ENCODE assay signal across 8 cellular contexts in the genomic region with DNA sequence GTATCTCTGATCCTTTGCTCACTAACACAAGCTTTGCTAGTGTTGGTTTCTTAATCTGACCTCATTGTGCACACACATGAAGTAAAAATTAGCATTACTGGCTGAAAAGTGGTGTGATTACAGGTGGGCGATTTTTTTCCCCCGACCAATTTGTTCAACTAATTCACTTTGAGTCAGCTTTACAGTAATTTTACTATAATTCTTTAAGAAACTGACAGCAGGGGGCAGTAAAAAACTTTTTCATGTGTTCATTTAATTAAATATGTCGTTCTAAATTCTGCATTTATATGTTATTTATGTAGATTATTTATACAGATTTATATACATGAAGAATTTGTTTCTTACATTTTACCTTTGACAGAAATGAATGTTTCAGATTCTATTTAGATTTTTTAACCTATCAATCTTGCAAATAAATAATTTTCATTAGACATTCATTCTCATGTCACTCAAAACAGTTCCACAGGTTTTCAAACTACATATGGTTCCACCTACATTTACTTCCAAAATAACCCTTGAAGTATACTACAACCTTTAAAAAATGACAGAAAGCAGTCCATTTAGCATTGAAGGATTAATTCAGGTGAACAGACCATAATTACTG. TPM values are rescaled to one million over a fixed set of nuclear protein-coding genes. Genes with fewer than 3 reads are reported as not detected.
A peak's percentile ranks its signal among the peaks of the same experiment; 100 is the strongest.
DNase-seq lines count a peak whose midpoint lies in the region; ATAC-seq and TF ChIP-seq lines count a peak whose summit lies in the region.

No MANE protein-coding gene starts in this region.

- peak overlapping the region in 1 of 12 donors; percentile 25 for H3K4me3 ChIP-seq in heart left ventricle
- no peak overlapping the region for H3K4me3 ChIP-seq in Peyer's patch
- no peak overlapping the region for H3K4me3 ChIP-seq in fibroblast of villous mesenchyme (ENCODE audit: low read depth, low read length)
- H3K4me3 ChIP-seq in upper lobe of right lung: no peak overlapping the region

- H3K27ac Mint-ChIP-seq in activated T-cell treated with anti-CD3 and anti-CD28 coated beads, Interleukin-2, amount 50 U/mL, for 72 hours: no peak overlapping the region

- peaks cover 0 to 47% (median 15%) of the 10 kb centered on the region in 12 donors for H3K4me1 ChIP-seq in heart left ventricle
- H3K4me1 ChIP-seq in Peyer's patch: no peaks in the 10 kb centered on the region
- peaks cover 2% of the 10 kb centered on the region for H3K4me1 ChIP-seq in upper lobe of right lung

- no peaks in the 10 kb centered on the region for H3K36me3 Mint-ChIP-seq in activated T-cell treated with anti-CD3 and anti-CD28 coated beads, Interleukin-2, amount 50 U/mL, for 72 hours (ENCODE audit: insufficient read depth in 2 of 2)

- H3K9me3 ChIP-seq in heart left ventricle: no peaks in the 10 kb centered on the region
- H3K9me3 ChIP-seq in Peyer's patch: no peaks in the 10 kb centered on the region
- no peaks in the 10 kb centered on the region for H3K9me3 ChIP-seq in upper lobe of right lung

- no peaks in the 10 kb centered on the region for H3K27me3 Mint-ChIP-seq in activated T-cell treated with anti-CD3 and anti-CD28 coated beads, Interleukin-2, amount 50 U/mL, for 72 hours (ENCODE audit: low read depth)

- WGBS in heart left ventricle, 4 donors: 14 to 26% (median 16%) methylated on average over 3 of the region's 3 CpGs

- TF ChIP-seq CTCF in heart left ventricle (IDR thresholded peaks at IDR 0.05) (peak; percentile 25 to 66 (median 54)), Peyer's patch (IDR thresholded peaks at IDR 0.05) (peak in 5 of 6 experiments; percentile 15 to 46 (median 44)), fibroblast of villous mesenchyme (IDR thresholded peaks at IDR 0.05; ENCODE audit: insufficient read depth, low read depth, low read length) (peak; percentile 20), upper lobe of right lung (IDR thresholded peaks at IDR 0.05) (peak; percentile 53)

- H3K27me3 ChIP-seq in heart left ventricle (no peaks in the 10 kb centered on the region), Peyer's patch (no peaks in the 10 kb centered on the region), upper lobe of right lung (no peaks in the 10 kb centered on the region)

- H3K4me1 Mint-ChIP-seq in activated T-cell treated with anti-CD3 and anti-CD28 coated beads, Interleukin-2, amount 50 U/mL, for 72 hours (ENCODE audit: low read depth): peaks cover 39% of the 10 kb centered on the region

- TF ChIP-seq POLR2A in heart left ventricle (IDR thresholded peaks at IDR 0.05): no peak
- no peak for TF ChIP-seq POLR2A in Peyer's patch (IDR thresholded peaks at IDR 0.05)

- no peak overlapping the region for H3K4me3 Mint-ChIP-seq in activated T-cell treated with anti-CD3 and anti-CD28 coated beads, Interleukin-2, amount 50 U/mL, for 72 hours

- ATAC-seq in heart left ventricle (no peak), Right ventricle myocardium inferior (no peak), upper lobe of right lung (no peak)
- ATAC-seq in activated T-cell treated with anti-CD3 and anti-CD28 coated beads, Interleukin-2, amount 50 U/mL, for 72 hours (replicated peaks in 1 of 2): no peak

- H3K36me3 ChIP-seq in heart left ventricle (peaks cover 0 to 8% (median 0%) of the 10 kb centered on the region in 9 donors), Peyer's patch (no peaks in the 10 kb centered on the region), upper lobe of right lung (no peaks in the 10 kb centered on the region)

- H3K9me3 Mint-ChIP-seq in activated T-cell treated with anti-CD3 and anti-CD28 coated beads, Interleukin-2, amount 50 U/mL, for 72 hours: no peaks in the 10 kb centered on the region

- DNase-seq in heart left ventricle (no peak), Right ventricle myocardium inferior (ENCODE audit: missing footprints) (no peak), Peyer's patch (no peak), fibroblast of villous mesenchyme (ENCODE audit: low read depth) (peak; percentile 65), upper lobe of right lung (no peak), T1000 (lab: John Stamatoyannopoulos, UW) (no peak), DMS79 treated with DMSO at 0.1 percent for 48 hours (lab: John Stamatoyannopoulos, UW) (no peak)
- no peak for DNase-seq in activated T-cell treated with anti-CD3 and anti-CD28 coated beads, Interleukin-2, amount 50 U/mL, for 72 hours

- intact Hi-C loops in heart left ventricle (cut with DNase I): loop anchor here (2.0 to 10.0 kb wide), 9 partner anchors 73 to 410 kb away; no protein-coding TSS in a partner anchor
- intact Hi-C loops in Right ventricle myocardium inferior (cut with DNase I): loop anchor here (5.0 to 10.0 kb wide), 4 partner anchors 73 to 408 kb away; no protein-coding TSS in a partner anchor
- intact Hi-C loops in upper lobe of right lung (cut with DNase I): no loop called here

- H3K27ac ChIP-seq in heart left ventricle (peak overlapping the region in 2 of 12 donors; percentile 60 to 65), Peyer's patch (no peak overlapping the region), upper lobe of right lung (no peak overlapping the region)

RNA-seq across cellular contexts. Expression of a gene that starts 17.5 kb away (rescaled TPM):
- total RNA-seq in heart left ventricle (1,000 to 10,000 TPM in 5 of 9 donors, 100 to 1,000 TPM in 4; 512 to 1,428 (median 1,015) TPM), Right ventricle myocardium inferior (977 TPM), Peyer's patch (100 to 1,000 TPM in 1 of 4 donors, 10 to 100 TPM in 3; 68.0 to 175 (median 78.4) TPM), fibroblast of villous mesenchyme (188 and 281 TPM in 2 replicates), upper lobe of right lung (179 TPM)
- polyA plus RNA-seq in heart left ventricle: 1,000 to 10,000 TPM in 1 of 2 donors, 100 to 1,000 TPM in 1; 193 to 1,078 TPM
- total RNA-seq in activated T-cell treated with anti-CD3 and anti-CD28 coated beads, Interleukin-2, amount 50 U/mL, for 72 hours: 10 to 100 TPM; 13.5 to 16.7 TPM

RNA-seq across cellular contexts. Expression of a gene that starts 34.1 kb away (rescaled TPM):
- 10 to 100 TPM in 6 of 9 donors, 1 to 10 TPM in 3; 5.5 to 26.8 (median 10.5) TPM for total RNA-seq in heart left ventricle
- polyA plus RNA-seq in heart left ventricle: 1 to 10 TPM; 4.5 to 7.1 TPM
- total RNA-seq in Right ventricle myocardium inferior: 8.6 TPM
- total RNA-seq in Peyer's patch: 10 to 100 TPM; 18.4 to 68.7 (median 47.2) TPM
- 33.7 and 40.9 TPM in 2 replicates for total RNA-seq in fibroblast of villous mesenchyme
- 48.0 TPM for total RNA-seq in upper lobe of right lung
- total RNA-seq in activated T-cell treated with anti-CD3 and anti-CD28 coated beads, Interleukin-2, amount 50 U/mL, for 72 hours: 10 to 100 TPM in 1 of 2 donors, 1 to 10 TPM in 1; 7.1 to 15.6 TPM
